In the genomic region with DNA sequence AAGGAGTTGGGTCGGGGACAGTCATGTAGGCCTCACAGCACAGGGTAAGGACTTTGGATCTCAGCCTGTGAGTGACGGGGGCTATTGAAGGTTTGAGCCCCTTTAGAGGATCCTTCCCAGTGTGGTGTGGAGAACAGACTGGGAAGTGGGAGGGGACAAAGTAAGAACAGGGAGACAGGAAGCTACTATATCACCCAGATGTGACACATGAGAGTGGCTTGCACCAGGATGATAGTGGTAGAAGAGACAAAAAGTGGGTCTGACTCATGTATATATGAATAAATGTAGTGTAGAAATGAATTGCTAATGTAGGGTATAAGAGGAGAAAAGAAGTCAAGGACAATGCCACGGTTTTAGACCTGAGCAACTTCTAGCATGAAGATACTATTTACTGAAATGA, we compare ENCODE assay signal across 22 cellular contexts. TPM values are rescaled to one million over a fixed set of nuclear protein-coding genes. Genes with fewer than 3 reads are reported as not detected.
DNase-seq lines count a peak whose midpoint lies in the region; ATAC-seq and TF ChIP-seq lines count a peak whose summit lies in the region.
"Had no signal": no experiment of that assay in that cellular context is flagged by ENCODE, and none has a peak within 500 bp of the region (broad histone marks: within the 10 kb centered on the region; RNA-seq: fewer than 3 reads in every experiment).

No MANE protein-coding gene starts in this region.

- no peaks in the 10 kb centered on the region for H3F3A ChIP-seq in Loucy (ENCODE audit: low read depth)

- H3K9ac ChIP-seq in Loucy (ENCODE audit: low read depth, low read length, poor library complexity, severe bottlenecking), result peak overlapping the region; percentile 34

- DNase-seq in activated CD4-positive, alpha-beta T cell treated with anti-CD3 and anti-CD28 coated beads, Interleukin-2, amount 10 ng/mL, durations not matched to agents 24 days and 14 days, result peak; percentile 51
- DNase-seq in activated CD4-positive, alpha-beta T cell treated with anti-CD3 and anti-CD28 coated beads, Interleukin-2, amount 10 ng/mL, durations not matched to agents 7 days and 5 days, result no peak
- DNase-seq in epithelial cell of esophagus (ENCODE audit: low read depth) (peak; percentile 21), NCI-H526 (lab: John Stamatoyannopoulos, UW) (no peak), NCI-H82 (lab: John Stamatoyannopoulos, UW) (no peak), H4 (ENCODE audit: low spot score) (no peak)
- DNase-seq in stimulated activated effector memory CD8-positive, alpha-beta T cell treated with anti-CD3 and anti-CD28 coated beads, Interleukin-12 subunit alpha, Interleukin-12 subunit beta, amount 100 ng/mL, for 72 hours (ENCODE audit: low spot score in 2 of 2), result peak in 1 of 2 donors; percentile 49
- DNase-seq: CD4-positive, alpha-beta memory T cell; DMS53; MG63; NCI-H1105; NCI-H1694; NCI-H2081 treated with DMSO at 0.1 percent for 48 hours; NCI-H510A; NCI-H774; PC-3; RPMI8226; SIG-M5 had no signal

- no peaks in the 10 kb centered on the region for H3K9me3 Mint-ChIP-seq in activated CD4-positive, alpha-beta T cell treated with anti-CD3 and anti-CD28 coated beads, Interleukin-2, amount 10 ng/mL, durations not matched to agents 24 days and 14 days
- H3K9me3 Mint-ChIP-seq in activated CD4-positive, alpha-beta T cell treated with anti-CD3 and anti-CD28 coated beads, Interleukin-2, amount 10 ng/mL, durations not matched to agents 7 days and 5 days, result no peaks in the 10 kb centered on the region
- H3K9me3 Mint-ChIP-seq in stimulated activated effector memory CD8-positive, alpha-beta T cell treated with anti-CD3 and anti-CD28 coated beads, Interleukin-12 subunit alpha, Interleukin-12 subunit beta, amount 100 ng/mL, for 72 hours, result no peaks in the 10 kb centered on the region
- H3K9me3 Mint-ChIP-seq: CD4-positive, alpha-beta memory T cell had no signal

- H2AFZ ChIP-seq in Loucy (ENCODE audit: low read length), result no peak overlapping the region

- intact Hi-C loops in activated CD4-positive, alpha-beta T cell treated with anti-CD3 and anti-CD28 coated beads, Interleukin-2, amount 10 ng/mL, durations not matched to agents 24 days and 14 days (cut with micrococcal nuclease), result loop anchor here (5.0 kb wide), 3 partner anchors 198 to 803 kb away; a partner anchor contains a TSS

- H3K36me3 ChIP-seq in Loucy (ENCODE audit: insufficient read depth, low read length), result no peaks in the 10 kb centered on the region

- POLR2A ChIA-PET in activated CD4-positive, alpha-beta T cell treated with anti-CD3 and anti-CD28 coated beads, Interleukin-2, amount 10 ng/mL, durations not matched to agents 7 days and 5 days (lab: Charles Lee), result no interaction called here

- peak; percentile 30 for ATAC-seq in stimulated activated effector memory CD8-positive, alpha-beta T cell treated with anti-CD3 and anti-CD28 coated beads, Interleukin-12 subunit alpha, Interleukin-12 subunit beta, amount 100 ng/mL, for 72 hours
- ATAC-seq: A549, HepG2, PC-3 had no signal

- CTCF ChIA-PET in activated CD4-positive, alpha-beta T cell treated with anti-CD3 and anti-CD28 coated beads, Interleukin-2, amount 10 ng/mL, durations not matched to agents 7 days and 5 days (lab: Charles Lee), result interaction anchor here (1.8 kb wide), 1 partner anchor 19 kb away, joined by 4 read pairs; no protein-coding TSS in a partner anchor

- H3K79me2 ChIP-seq in Loucy (ENCODE audit: insufficient read depth, low read length), result peaks cover 88% of the 10 kb centered on the region

- H3K4me1 Mint-ChIP-seq in activated CD4-positive, alpha-beta T cell treated with anti-CD3 and anti-CD28 coated beads, Interleukin-2, amount 10 ng/mL, durations not matched to agents 24 days and 14 days, result peaks cover 15% of the 10 kb centered on the region
- peaks cover 8% of the 10 kb centered on the region for H3K4me1 Mint-ChIP-seq in activated CD4-positive, alpha-beta T cell treated with anti-CD3 and anti-CD28 coated beads, Interleukin-2, amount 10 ng/mL, durations not matched to agents 7 days and 5 days
- H3K4me1 Mint-ChIP-seq in stimulated activated effector memory CD8-positive, alpha-beta T cell treated with anti-CD3 and anti-CD28 coated beads, Interleukin-12 subunit alpha, Interleukin-12 subunit beta, amount 100 ng/mL, for 72 hours, result peaks cover 12% of the 10 kb centered on the region

- H3K36me3 Mint-ChIP-seq in activated CD4-positive, alpha-beta T cell treated with anti-CD3 and anti-CD28 coated beads, Interleukin-2, amount 10 ng/mL, durations not matched to agents 24 days and 14 days (ENCODE audit: low read depth), result peaks cover 4% of the 10 kb centered on the region
- H3K36me3 Mint-ChIP-seq in activated CD4-positive, alpha-beta T cell treated with anti-CD3 and anti-CD28 coated beads, Interleukin-2, amount 10 ng/mL, durations not matched to agents 7 days and 5 days (ENCODE audit: low read depth), result peaks cover 5% of the 10 kb centered on the region
- peaks cover 9% of the 10 kb centered on the region for H3K36me3 Mint-ChIP-seq in stimulated activated effector memory CD8-positive, alpha-beta T cell treated with anti-CD3 and anti-CD28 coated beads, Interleukin-12 subunit alpha, Interleukin-12 subunit beta, amount 100 ng/mL, for 72 hours

- H4K20me1 ChIP-seq in Loucy (ENCODE audit: insufficient read depth, low read length, poor library complexity, severe bottlenecking), result peaks cover 57% of the 10 kb centered on the region

- H3K4me1 ChIP-seq in Loucy (ENCODE audit: insufficient read depth, low read length, poor library complexity, severe bottlenecking), result peaks cover 56% of the 10 kb centered on the region

- no peaks in the 10 kb centered on the region for H3K27me3 ChIP-seq in Loucy (ENCODE audit: insufficient read depth, low read length, poor library complexity, severe bottlenecking)
- H3K27me3 ChIP-seq: MG63 had no signal

- no peak overlapping the region for H3K27ac Mint-ChIP-seq in activated CD4-positive, alpha-beta T cell treated with anti-CD3 and anti-CD28 coated beads, Interleukin-2, amount 10 ng/mL, durations not matched to agents 24 days and 14 days
- no peak overlapping the region for H3K27ac Mint-ChIP-seq in activated CD4-positive, alpha-beta T cell treated with anti-CD3 and anti-CD28 coated beads, Interleukin-2, amount 10 ng/mL, durations not matched to agents 7 days and 5 days
- H3K27ac Mint-ChIP-seq in stimulated activated effector memory CD8-positive, alpha-beta T cell treated with anti-CD3 and anti-CD28 coated beads, Interleukin-12 subunit alpha, Interleukin-12 subunit beta, amount 100 ng/mL, for 72 hours, result no peak overlapping the region
- H3K27ac Mint-ChIP-seq: CD4-positive, alpha-beta memory T cell had no signal

- no peak overlapping the region for H3K4me3 Mint-ChIP-seq in activated CD4-positive, alpha-beta T cell treated with anti-CD3 and anti-CD28 coated beads, Interleukin-2, amount 10 ng/mL, durations not matched to agents 24 days and 14 days
- no peak overlapping the region for H3K4me3 Mint-ChIP-seq in activated CD4-positive, alpha-beta T cell treated with anti-CD3 and anti-CD28 coated beads, Interleukin-2, amount 10 ng/mL, durations not matched to agents 7 days and 5 days
- no peak overlapping the region for H3K4me3 Mint-ChIP-seq in stimulated activated effector memory CD8-positive, alpha-beta T cell treated with anti-CD3 and anti-CD28 coated beads, Interleukin-12 subunit alpha, Interleukin-12 subunit beta, amount 100 ng/mL, for 72 hours
- H3K4me3 Mint-ChIP-seq: CD4-positive, alpha-beta memory T cell had no signal

- no peaks in the 10 kb centered on the region for H3K27me3 Mint-ChIP-seq in activated CD4-positive, alpha-beta T cell treated with anti-CD3 and anti-CD28 coated beads, Interleukin-2, amount 10 ng/mL, durations not matched to agents 24 days and 14 days
- no peaks in the 10 kb centered on the region for H3K27me3 Mint-ChIP-seq in activated CD4-positive, alpha-beta T cell treated with anti-CD3 and anti-CD28 coated beads, Interleukin-2, amount 10 ng/mL, durations not matched to agents 7 days and 5 days
- H3K27me3 Mint-ChIP-seq: CD4-positive, alpha-beta memory T cell had no signal

- no peaks in the 10 kb centered on the region for H3K9me2 ChIP-seq in Loucy (replicated peaks; ENCODE audit: low read depth, low read length)

- H3K4me2 ChIP-seq in Loucy (ENCODE audit: low read depth, low read length, poor library complexity, severe bottlenecking), result peak overlapping the region; percentile 86
- H3K4me2 ChIP-seq: A549 had no signal

- H3K9me3 ChIP-seq in Loucy (ENCODE audit: insufficient read depth, low read depth, low read length), result no peaks in the 10 kb centered on the region
- H3K9me3 ChIP-seq: A549, MG63 had no signal

- H3K4me3 ChIP-seq in Loucy (ENCODE audit: low read length, poor library complexity, severe bottlenecking) (peak overlapping the region; percentile 33), epithelial cell of esophagus (ENCODE audit: low read length) (no peak overlapping the region)
- H3K4me3 ChIP-seq: A549, MG63 had no signal

- TF ChIP-seq CTCF in Loucy (conservative IDR thresholded peaks at IDR 0.05; ENCODE audit: low read length) (no peak), epithelial cell of esophagus (IDR thresholded peaks at IDR 0.05; ENCODE audit: insufficient read depth, low read depth, low read length, missing control alignments) (no peak)

RNA-seq across cellular contexts. Expression of a gene that starts 4.5 kb away (rescaled TPM):
- total RNA-seq in activated CD4-positive, alpha-beta T cell treated with anti-CD3 and anti-CD28 coated beads, Interleukin-2, amount 10 ng/mL, durations not matched to agents 24 days and 14 days, result 162 and 168 TPM in 2 replicates
- 10 to 100 TPM; 85.0 to 85.9 TPM for total RNA-seq in activated CD4-positive, alpha-beta T cell treated with anti-CD3 and anti-CD28 coated beads, Interleukin-2, amount 10 ng/mL, durations not matched to agents 7 days and 5 days
- 89.0 and 100 TPM in 2 replicates for total RNA-seq in H4 (2014; rRNA removed; shearing (Covaris generic))

RNA-seq across cellular contexts. Expression of a gene that starts 52.2 kb away (rescaled TPM):
- total RNA-seq in activated CD4-positive, alpha-beta T cell treated with anti-CD3 and anti-CD28 coated beads, Interleukin-2, amount 10 ng/mL, durations not matched to agents 24 days and 14 days, result 62.7 and 66.9 TPM in 2 replicates
- 10 to 100 TPM; 57.6 to 59.1 TPM for total RNA-seq in activated CD4-positive, alpha-beta T cell treated with anti-CD3 and anti-CD28 coated beads, Interleukin-2, amount 10 ng/mL, durations not matched to agents 7 days and 5 days
- total RNA-seq in H4 (2014; rRNA removed; shearing (Covaris generic)), result 78.7 and 86.8 TPM in 2 replicates
- total RNA-seq: G401 had no signal

Comparison
In these comparisons a context has a peak if more than half of its experiments do, and no peak if none do; other contexts are left out.
1. DNase-seq: peak in activated CD4-positive, alpha-beta T cell treated with anti-CD3 and anti-CD28 coated beads, Interleukin-2, amount 10 ng/mL, durations not matched to agents 24 days and 14 days (single experiment) and epithelial cell of esophagus (single experiment); none in activated CD4-positive, alpha-beta T cell treated with anti-CD3 and anti-CD28 coated beads, Interleukin-2, amount 10 ng/mL, durations not matched to agents 7 days and 5 days (single experiment), NCI-H526 (0 of 2), NCI-H82 (single experiment) and H4 (single experiment).